Comparison of ENCODE assay signal across 13 cellular contexts in genomic region chr1:231359113-231359512, GRCh38. TPM values are rescaled to one million over a fixed set of nuclear protein-coding genes. Genes with fewer than 3 reads are reported as not detected.
DNase-seq lines count a peak whose midpoint lies in the region; ATAC-seq and TF ChIP-seq lines count a peak whose summit lies in the region.
"Had no signal": no experiment of that assay in that cellular context is flagged by ENCODE, and none has a peak within 500 bp of the region (broad histone marks: within the 10 kb centered on the region; RNA-seq: fewer than 3 reads in every experiment).

No MANE protein-coding gene starts in this region.

- H3K4me1 Mint-ChIP-seq in activated T-helper 17 cell treated with anti-CD3 and anti-CD28 coated beads, Interleukin-2, amount 50 U/mL, for 72 hours = peaks cover 7% of the 10 kb centered on the region
- peaks cover 8% of the 10 kb centered on the region for H3K4me1 Mint-ChIP-seq in activated T-helper 2 cell treated with anti-CD3 and anti-CD28 coated beads, Interferon-gamma antibody, Interleukin-2, Interleukin-4, amounts not matched to agents 10 μg/mL and 5 μg/mL and 100 μg/mL, durations not matched to agents 14 hours and 24 hours and 36 hours (ENCODE audit: low read depth)

- no peak overlapping the region for H3K27ac Mint-ChIP-seq in activated T-helper 17 cell treated with anti-CD3 and anti-CD28 coated beads, Interleukin-2, amount 50 U/mL, for 72 hours
- H3K27ac Mint-ChIP-seq in activated T-helper 2 cell treated with anti-CD3 and anti-CD28 coated beads, Interferon-gamma antibody, Interleukin-2, Interleukin-4, amounts not matched to agents 10 μg/mL and 5 μg/mL and 100 μg/mL, durations not matched to agents 14 hours and 24 hours and 36 hours = no peak overlapping the region

- TF ChIP-seq CTCF in AG09309 (IDR thresholded peaks at IDR 0.05; ENCODE audit: control insufficient read depth, insufficient read depth, low read depth, low read length, missing control alignments) (no peak), HL-60 (IDR thresholded peaks at IDR 0.05; ENCODE audit: insufficient read depth, low read length) (no peak)

- H3K27me3 Mint-ChIP-seq in activated T-helper 17 cell treated with anti-CD3 and anti-CD28 coated beads, Interleukin-2, amount 50 U/mL, for 72 hours = no peaks in the 10 kb centered on the region
- H3K27me3 Mint-ChIP-seq in activated T-helper 2 cell treated with anti-CD3 and anti-CD28 coated beads, Interferon-gamma antibody, Interleukin-2, Interleukin-4, amounts not matched to agents 10 μg/mL and 5 μg/mL and 100 μg/mL, durations not matched to agents 14 hours and 24 hours and 36 hours (ENCODE audit: low read depth) = no peaks in the 10 kb centered on the region
- H3K27me3 Mint-ChIP-seq: naive B cell had no signal

- H3K9me3 Mint-ChIP-seq in activated T-helper 17 cell treated with anti-CD3 and anti-CD28 coated beads, Interleukin-2, amount 50 U/mL, for 72 hours = no peaks in the 10 kb centered on the region
- no peaks in the 10 kb centered on the region for H3K9me3 Mint-ChIP-seq in activated T-helper 2 cell treated with anti-CD3 and anti-CD28 coated beads, Interferon-gamma antibody, Interleukin-2, Interleukin-4, amounts not matched to agents 10 μg/mL and 5 μg/mL and 100 μg/mL, durations not matched to agents 14 hours and 24 hours and 36 hours
- H3K9me3 Mint-ChIP-seq: naive B cell had no signal

- H3K27me3 ChIP-seq in HL-60 (ENCODE audit: insufficient read depth, poor library complexity, severe bottlenecking) = no peaks in the 10 kb centered on the region
- H3K27me3 ChIP-seq: testis had no signal

- peak overlapping the region; percentile 30; the same call in 1 of the 2 replicates for H3K27ac ChIP-seq in HL-60 (replicated peaks)
- H3K27ac ChIP-seq: testis had no signal

- intact Hi-C loops in activated T-helper 2 cell treated with anti-CD3 and anti-CD28 coated beads, Interferon-gamma antibody, Interleukin-2, Interleukin-4, amounts not matched to agents 10 μg/mL and 5 μg/mL and 100 μg/mL, durations not matched to agents 14 hours and 24 hours and 36 hours (cut with micrococcal nuclease) = loop anchor here (5.0 kb wide), 1 partner anchor 63 kb away; the partner anchor contains the start of gene EGLN1

- peaks cover 42% of the 10 kb centered on the region for H3K36me3 Mint-ChIP-seq in activated T-helper 17 cell treated with anti-CD3 and anti-CD28 coated beads, Interleukin-2, amount 50 U/mL, for 72 hours (ENCODE audit: low read depth)
- peaks cover 41% of the 10 kb centered on the region for H3K36me3 Mint-ChIP-seq in activated T-helper 2 cell treated with anti-CD3 and anti-CD28 coated beads, Interferon-gamma antibody, Interleukin-2, Interleukin-4, amounts not matched to agents 10 μg/mL and 5 μg/mL and 100 μg/mL, durations not matched to agents 14 hours and 24 hours and 36 hours (ENCODE audit: low read depth)

- ATAC-seq in activated T-helper 17 cell treated with anti-CD3 and anti-CD28 coated beads, Interleukin-2, amount 50 U/mL, for 72 hours (replicated peaks) = peak; percentile 45
- ATAC-seq in HG03378 (IDR thresholded peaks at IDR 0.05; ENCODE audit: unreplicated experiment) = no peak

- H3K4me3 Mint-ChIP-seq in activated T-helper 17 cell treated with anti-CD3 and anti-CD28 coated beads, Interleukin-2, amount 50 U/mL, for 72 hours = no peak overlapping the region
- H3K4me3 Mint-ChIP-seq in activated T-helper 2 cell treated with anti-CD3 and anti-CD28 coated beads, Interferon-gamma antibody, Interleukin-2, Interleukin-4, amounts not matched to agents 10 μg/mL and 5 μg/mL and 100 μg/mL, durations not matched to agents 14 hours and 24 hours and 36 hours (ENCODE audit: low read depth) = no peak overlapping the region
- H3K4me3 Mint-ChIP-seq: naive B cell had no signal

- H3K4me3 ChIP-seq in AG09309 (ENCODE audit: control insufficient read depth, low read depth, low read length) (no peak overlapping the region), HL-60 (replicated peaks; ENCODE audit: insufficient read depth, low read length) (no peak overlapping the region)
- H3K4me3 ChIP-seq: testis had no signal

- DNase-seq in AG09309 (ENCODE audit: low read depth) (peak; percentile 92), HL-60 (ENCODE audit: low read depth in 1 of 2, low spot score in 1 of 2) (peak; percentile 87 to 88), kidney tubule cell (ENCODE audit: low spot score) (peak; percentile 32), NCI-H1436 (lab: John Stamatoyannopoulos, UW) (no peak)
- DNase-seq in stimulated activated CD4-positive, alpha-beta T cell treated with anti-CD3 and anti-CD28 coated beads, Interleukin-15, amount 100 ng/mL, for 24 hours = no peak
- DNase-seq in activated T-helper 2 cell treated with anti-CD3 and anti-CD28 coated beads, Interferon-gamma antibody, Interleukin-2, Interleukin-4, amounts not matched to agents 10 μg/mL and 5 μg/mL and 100 μg/mL, durations not matched to agents 14 hours and 24 hours and 36 hours (ENCODE audit: low spot score) = no peak
- DNase-seq: naive B cell; NCI-H2107; SHP77; stimulated activated CD4-positive, alpha-beta T cell treated with anti-CD3 and anti-CD28 coated beads, Interleukin-4, amount 100 ng/mL, for 1 hour; testis had no signal

RNA-seq across cellular contexts. Expression of gene SPRTN, which starts 21.0 kb away (rescaled TPM):
- 10 to 100 TPM in 1 of 2 donors, 1 to 10 TPM in 1; 6.7 to 15.2 TPM for total RNA-seq in activated T-helper 17 cell treated with anti-CD3 and anti-CD28 coated beads, Interleukin-2, amount 50 U/mL, for 72 hours
- total RNA-seq in activated T-helper 2 cell treated with anti-CD3 and anti-CD28 coated beads, Interferon-gamma antibody, Interleukin-2, Interleukin-4, amounts not matched to agents 10 μg/mL and 5 μg/mL and 100 μg/mL, durations not matched to agents 14 hours and 24 hours and 36 hours = 10.7 and 11.9 TPM in 2 replicates

RNA-seq across cellular contexts. Expression of gene EXOC8, which starts 21.5 kb away (rescaled TPM):
- total RNA-seq in activated T-helper 17 cell treated with anti-CD3 and anti-CD28 coated beads, Interleukin-2, amount 50 U/mL, for 72 hours = 10 to 100 TPM; 15.5 to 18.2 TPM
- 12.8 and 13.2 TPM in 2 replicates for total RNA-seq in activated T-helper 2 cell treated with anti-CD3 and anti-CD28 coated beads, Interferon-gamma antibody, Interleukin-2, Interleukin-4, amounts not matched to agents 10 μg/mL and 5 μg/mL and 100 μg/mL, durations not matched to agents 14 hours and 24 hours and 36 hours

Comparison
In these comparisons a context has a peak if more than half of its experiments do, and no peak if none do; other contexts are left out.
1. DNase-seq: peak in AG09309 (single experiment), HL-60 (2 of 2) and kidney tubule cell (single experiment); none in stimulated activated CD4-positive, alpha-beta T cell treated with anti-CD3 and anti-CD28 coated beads, Interleukin-15, amount 100 ng/mL, for 24 hours (single experiment), activated T-helper 2 cell treated with anti-CD3 and anti-CD28 coated beads, Interferon-gamma antibody, Interleukin-2, Interleukin-4, amounts not matched to agents 10 μg/mL and 5 μg/mL and 100 μg/mL, durations not matched to agents 14 hours and 24 hours and 36 hours (single experiment) and NCI-H1436 (single experiment).